ENCODE assay signal across 7 cellular contexts in the genomic region with DNA sequence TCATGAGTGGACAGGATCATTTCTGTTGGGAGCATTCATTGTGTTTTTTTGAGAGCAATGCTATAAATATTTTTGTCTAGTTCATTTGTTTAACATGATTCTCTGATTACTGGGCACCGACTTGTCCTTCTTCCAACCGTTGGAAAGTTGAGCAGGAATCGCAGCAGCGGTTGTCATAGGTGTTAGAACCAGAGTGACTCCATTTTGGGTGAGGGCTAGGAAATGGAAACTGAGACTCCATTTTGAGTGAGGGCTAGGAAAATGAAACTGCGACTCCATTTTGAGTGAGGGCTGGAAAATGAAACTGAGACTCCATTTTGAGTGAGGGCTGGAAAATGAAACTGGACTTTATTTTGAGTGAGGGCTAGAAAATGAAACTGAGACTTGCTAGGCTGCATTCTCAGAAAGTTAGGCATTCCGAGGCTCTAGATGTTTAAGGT.
DNase-seq lines count a peak whose midpoint lies in the region; ATAC-seq lines count a peak whose summit lies in the region.

No MANE protein-coding gene starts in this region.

- ATAC-seq in GM18520 (IDR thresholded peaks at IDR 0.05; ENCODE audit: unreplicated experiment) (peak; percentile 76), GM21786 (IDR thresholded peaks at IDR 0.05; ENCODE audit: unreplicated experiment) (peak; percentile 95)

- H3K27me3 ChIP-seq in adipocyte (replicated peaks; ENCODE audit: control insufficient read depth, insufficient read depth, low read length), result no peaks in the 10 kb centered on the region

- H3K36me3 ChIP-seq in adipocyte (ENCODE audit: control insufficient read depth, insufficient read depth, low read length, severe bottlenecking), result no peaks in the 10 kb centered on the region

- H3K9ac ChIP-seq in adipocyte (ENCODE audit: low read length), result no peak overlapping the region

- no peaks in the 10 kb centered on the region for H3K9me3 ChIP-seq in adipocyte (ENCODE audit: control insufficient read depth, low read length)

- H3K4me3 ChIP-seq in Jurkat, Clone E6-1 (ENCODE audit: low read length), result no peak overlapping the region
- H3K4me3 ChIP-seq in adipocyte (ENCODE audit: low read length), result no peak overlapping the region

- H3K4me1 ChIP-seq in adipocyte (ENCODE audit: control insufficient read depth, insufficient read depth, low read length), result no peaks in the 10 kb centered on the region

- DNase-seq in Jurkat, Clone E6-1 (ENCODE audit: low read depth, low spot score), result peak; percentile 12
- DNase-seq in adipocyte (ENCODE audit: low read depth) (peak; percentile 29), NCI-H1436 treated with DMSO at 0.1 percent for 48 hours (lab: John Stamatoyannopoulos, UW) (no peak), activated gamma-delta T cell (lab: John Stamatoyannopoulos, UW) (no peak), DMS 273 treated with DMSO at 0.1 percent for 48 hours (lab: John Stamatoyannopoulos, UW) (no peak)

Comparison
In these comparisons a context has a peak if more than half of its experiments do, and no peak if none do; other contexts are left out.
1. DNase-seq: peak in Jurkat, Clone E6-1 (single experiment) and adipocyte (single experiment); none in NCI-H1436 treated with DMSO at 0.1 percent for 48 hours (single experiment), activated gamma-delta T cell (single experiment) and DMS 273 treated with DMSO at 0.1 percent for 48 hours (single experiment).